ENCODE assay signal across 1 cellular context in the genomic region with DNA sequence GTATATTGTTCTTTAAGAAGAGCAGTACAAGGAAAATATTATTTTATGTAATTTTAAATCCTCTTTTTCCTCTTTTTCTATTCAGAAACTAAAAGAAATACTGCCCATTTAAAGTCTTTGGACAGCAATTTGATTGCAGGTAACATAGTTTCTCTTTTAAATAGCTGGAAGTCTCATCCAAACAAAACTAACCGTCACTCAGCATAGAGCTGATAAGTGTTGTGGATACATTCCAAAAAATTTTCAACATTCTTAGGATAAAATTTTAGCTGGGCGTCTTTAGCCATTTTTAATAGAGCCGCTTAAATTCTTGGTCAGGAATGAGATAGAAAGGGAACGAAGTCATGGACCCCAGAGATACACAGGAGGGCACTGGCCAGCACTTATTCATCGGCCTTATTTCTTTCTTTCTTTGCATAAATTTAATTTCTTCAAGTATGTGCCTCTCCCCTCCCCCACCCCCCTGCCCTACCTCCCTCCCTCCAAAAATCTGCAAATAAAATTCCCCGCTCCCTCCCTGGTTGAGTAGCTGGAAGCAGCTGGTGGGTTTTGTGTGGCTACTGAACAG.
TF ChIP-seq lines count a peak whose summit lies in the region.

No MANE protein-coding gene starts in this region.

TF ChIP-seq in GM23338, 12 proteins besides CTCF, POLR2A, EP300 and RAD21 (continued from another document):
- TF ChIP-seq, protein P1, sequence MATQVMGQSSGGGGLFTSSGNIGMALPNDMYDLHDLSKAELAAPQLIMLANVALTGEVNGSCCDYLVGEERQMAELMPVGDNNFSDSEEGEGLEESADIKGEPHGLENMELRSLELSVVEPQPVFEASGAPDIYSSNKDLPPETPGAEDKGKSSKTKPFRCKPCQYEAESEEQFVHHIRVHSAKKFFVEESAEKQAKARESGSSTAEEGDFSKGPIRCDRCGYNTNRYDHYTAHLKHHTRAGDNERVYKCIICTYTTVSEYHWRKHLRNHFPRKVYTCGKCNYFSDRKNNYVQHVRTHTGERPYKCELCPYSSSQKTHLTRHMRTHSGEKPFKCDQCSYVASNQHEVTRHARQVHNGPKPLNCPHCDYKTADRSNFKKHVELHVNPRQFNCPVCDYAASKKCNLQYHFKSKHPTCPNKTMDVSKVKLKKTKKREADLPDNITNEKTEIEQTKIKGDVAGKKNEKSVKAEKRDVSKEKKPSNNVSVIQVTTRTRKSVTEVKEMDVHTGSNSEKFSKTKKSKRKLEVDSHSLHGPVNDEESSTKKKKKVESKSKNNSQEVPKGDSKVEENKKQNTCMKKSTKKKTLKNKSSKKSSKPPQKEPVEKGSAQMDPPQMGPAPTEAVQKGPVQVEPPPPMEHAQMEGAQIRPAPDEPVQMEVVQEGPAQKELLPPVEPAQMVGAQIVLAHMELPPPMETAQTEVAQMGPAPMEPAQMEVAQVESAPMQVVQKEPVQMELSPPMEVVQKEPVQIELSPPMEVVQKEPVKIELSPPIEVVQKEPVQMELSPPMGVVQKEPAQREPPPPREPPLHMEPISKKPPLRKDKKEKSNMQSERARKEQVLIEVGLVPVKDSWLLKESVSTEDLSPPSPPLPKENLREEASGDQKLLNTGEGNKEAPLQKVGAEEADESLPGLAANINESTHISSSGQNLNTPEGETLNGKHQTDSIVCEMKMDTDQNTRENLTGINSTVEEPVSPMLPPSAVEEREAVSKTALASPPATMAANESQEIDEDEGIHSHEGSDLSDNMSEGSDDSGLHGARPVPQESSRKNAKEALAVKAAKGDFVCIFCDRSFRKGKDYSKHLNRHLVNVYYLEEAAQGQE (IDR thresholded peaks at IDR 0.05; ENCODE audit: unreplicated experiment), result no peak
- TF ChIP-seq NANOG (IDR thresholded peaks at IDR 0.05; ENCODE audit: borderline replicate concordance), result no peak
TF ChIP-seq in GM23338: peak in this region for 0.
